Comparison of ENCODE assay signal across 12 cellular contexts in genomic region chr20:9928281-9928737, GRCh38.
DNase-seq lines count a peak whose midpoint lies in the region; ATAC-seq lines count a peak whose summit lies in the region.
"Had no signal": no experiment of that assay in that cellular context is flagged by ENCODE, and none has a peak within 500 bp of the region (broad histone marks: within the 10 kb centered on the region; RNA-seq: fewer than 3 reads in every experiment).

No MANE protein-coding gene starts in this region.

- ATAC-seq in GM18873 (IDR thresholded peaks at IDR 0.05; ENCODE audit: low FRiP score, unreplicated experiment) (peak; percentile 76), GM21528 (IDR thresholded peaks at IDR 0.05; ENCODE audit: low FRiP score, unreplicated experiment) (peak; percentile 90), HG03060 (IDR thresholded peaks at IDR 0.05; ENCODE audit: low read depth, unreplicated experiment) (peak; percentile 53)

- DNase-seq in SK-N-DZ (ENCODE audit: low spot score) = peak; percentile 51
- DNase-seq in SHP77 (lab: John Stamatoyannopoulos, UW) = no peak
- DNase-seq in A172 (ENCODE audit: low spot score) = no peak
- DNase-seq in activated CD4-positive, alpha-beta T cell treated with anti-CD3 and anti-CD28 coated beads, Interleukin-2, amount 50 U/mL, for 48 hours = no peak
- DNase-seq: CD4-positive, CD25-positive, alpha-beta regulatory T cell; colonic mucosa; NCI-H446; stimulated activated CD4-positive, alpha-beta T cell treated with anti-CD3 and anti-CD28 coated beads, Interleukin-4, amount 100 ng/mL, for 24 hours; T1000 had no signal
